ENCODE assay signal across 8 cellular contexts in genomic region chr17:73191443-73192218, GRCh38. TPM values are rescaled to one million over a fixed set of nuclear protein-coding genes. Genes with fewer than 3 reads are reported as not detected.
DNase-seq lines count a peak whose midpoint lies in the region; ATAC-seq and TF ChIP-seq lines count a peak whose summit lies in the region.

No MANE protein-coding gene starts in this region.

- H4K20me1 ChIP-seq in BLaER1 treated with 17β-estradiol and CSF1 and Interleukin-3, amounts not matched to agents 10 nM and 100 nM = peaks cover 0 to 13% (median 0%) of the 10 kb centered on the region in 11 experiments; a peak in 7 of 22 replicates
- H4K20me1 ChIP-seq in KMS-11 (ENCODE audit: insufficient read depth) = no peaks in the 10 kb centered on the region
- H4K20me1 ChIP-seq in neural cell (ENCODE audit: insufficient read depth) = no peaks in the 10 kb centered on the region

- no peaks in the 10 kb centered on the region for H3K9me2 ChIP-seq in neural cell (ENCODE audit: insufficient read depth, low read length)

- no peaks in the 10 kb centered on the region for H3K9me3 ChIP-seq in BLaER1 treated with 17β-estradiol and CSF1 and Interleukin-3, amounts not matched to agents 10 nM and 100 nM (replicated peaks in 1 of 11)
- H3K9me3 ChIP-seq in neural cell (ENCODE audit: low read length) = no peaks in the 10 kb centered on the region

- peak overlapping the region; percentile 82 to 93 (median 90); a peak in 20 of 22 replicates for H3K9ac ChIP-seq in BLaER1 treated with 17β-estradiol and CSF1 and Interleukin-3, amounts not matched to agents 10 nM and 100 nM
- H3K9ac ChIP-seq in KMS-11 (peak overlapping the region; percentile 93), neural cell (ENCODE audit: low read length) (peak overlapping the region; percentile 90)

- peaks cover 18% of the 10 kb centered on the region; the same call in 1 of the 2 replicates for H3K79me2 ChIP-seq in KMS-11 (ENCODE audit: insufficient read depth, low read depth)
- peaks cover 8% of the 10 kb centered on the region for H3K79me2 ChIP-seq in neural cell (replicated peaks; ENCODE audit: insufficient read depth, low read length)

- peak overlapping the region; percentile 89 to 99 (median 96) for H3K4me3 ChIP-seq in BLaER1 treated with 17β-estradiol and CSF1 and Interleukin-3, amounts not matched to agents 10 nM and 100 nM
- no peak overlapping the region for H3K4me3 ChIP-seq in KMS-11 (IDR thresholded peaks at IDR 0.05; ENCODE audit: insufficient read depth, low read depth, low read length)
- peak overlapping the region; percentile 90 for H3K4me3 ChIP-seq in fibroblast of pulmonary artery (replicated peaks; ENCODE audit: low read depth, low read length)
- H3K4me3 ChIP-seq in neural cell (ENCODE audit: low read length) = peak overlapping the region; percentile 91

- H3K4me2 ChIP-seq in BLaER1 treated with 17β-estradiol and CSF1 and Interleukin-3, amounts not matched to agents 10 nM and 100 nM = peak overlapping the region; percentile 84 to 97 (median 88)
- H3K4me2 ChIP-seq in KMS-11 (peak overlapping the region; percentile 100), neural cell (ENCODE audit: low read length) (peak overlapping the region; percentile 76)

- DNase-seq in RKO (ENCODE audit: low spot score) (peak; percentile 87), fibroblast of pulmonary artery (ENCODE audit: low read depth) (peak; percentile 71), substantia nigra (lab: John Stamatoyannopoulos, UW) (peak in 43 of 49 donors; percentile 3 to 70 (median 39))
- peak; percentile 36 to 40 for DNase-seq in activated T-helper 1 cell treated with anti-CD3 and anti-CD28 coated beads, Interleukin-2, amount 50 U/mL, for 16 hours (ENCODE audit: low read depth in 1 of 2, low spot score in 1 of 2)

- H2AFZ ChIP-seq in KMS-11 (ENCODE audit: low read depth) (peak overlapping the region; percentile 44), neural cell (ENCODE audit: low read depth, low read length) (peak overlapping the region; percentile 40)

- peak; percentile 50 for ATAC-seq in GM19395 (IDR thresholded peaks at IDR 0.05; ENCODE audit: unreplicated experiment)

- TF ChIP-seq CTCF in KMS-11 (conservative IDR thresholded peaks at IDR 0.05; ENCODE audit: low read depth, low read length) (peak; percentile 85), fibroblast of pulmonary artery (IDR thresholded peaks at IDR 0.05; ENCODE audit: low read length, missing control alignments) (peak; percentile 90), neural cell (IDR thresholded peaks at IDR 0.05; ENCODE audit: poor library complexity, severe bottlenecking) (peak; percentile 85)

- H3F3A ChIP-seq in neural cell (ENCODE audit: insufficient read depth, low read length, poor library complexity, severe bottlenecking) = peaks cover 3% of the 10 kb centered on the region

- peak; percentile 54 for TF ChIP-seq RAD21 in neural cell (conservative IDR thresholded peaks at IDR 0.05)

- peaks cover 31 to 49% (median 40%) of the 10 kb centered on the region in 10 experiments for H3K4me1 ChIP-seq in BLaER1 treated with 17β-estradiol and CSF1 and Interleukin-3, amounts not matched to agents 10 nM and 100 nM
- H3K4me1 ChIP-seq in KMS-11 (ENCODE audit: low read depth, poor library complexity, severe bottlenecking) = peaks cover 24% of the 10 kb centered on the region

- H3K27me3 ChIP-seq in BLaER1 treated with 17β-estradiol and CSF1 and Interleukin-3, amounts not matched to agents 10 nM and 100 nM = no peaks in the 10 kb centered on the region
- no peaks in the 10 kb centered on the region for H3K27me3 ChIP-seq in KMS-11 (ENCODE audit: insufficient read depth, low read depth)
- no peaks in the 10 kb centered on the region for H3K27me3 ChIP-seq in neural cell (ENCODE audit: insufficient read depth, low read depth, low read length)

- peak overlapping the region in 10 of 11 experiments; percentile 79 to 93 (median 86); a peak in 19 of 22 replicates for H3K27ac ChIP-seq in BLaER1 treated with 17β-estradiol and CSF1 and Interleukin-3, amounts not matched to agents 10 nM and 100 nM
- H3K27ac ChIP-seq in KMS-11 (peak overlapping the region; percentile 89), neural cell (ENCODE audit: low read length) (peak overlapping the region; percentile 82), substantia nigra (ENCODE audit: low read depth, low read length, poor library complexity, severe bottlenecking) (no peak overlapping the region)

- peaks cover 5 to 18% (median 9%) of the 10 kb centered on the region in 11 experiments for H3K36me3 ChIP-seq in BLaER1 treated with 17β-estradiol and CSF1 and Interleukin-3, amounts not matched to agents 10 nM and 100 nM
- H3K36me3 ChIP-seq in KMS-11 (ENCODE audit: insufficient read depth) = no peaks in the 10 kb centered on the region; the same call in 1 of the 2 replicates
- H3K36me3 ChIP-seq in neural cell (ENCODE audit: insufficient read depth, low read length) = no peaks in the 10 kb centered on the region

- no peak for TF ChIP-seq EP300 in neural cell (conservative IDR thresholded peaks at IDR 0.05; ENCODE audit: poor library complexity, severe bottlenecking)

TF ChIP-seq in neural cell, 6 proteins besides CTCF, POLR2A, EP300 and RAD21:
- no peak for TF ChIP-seq REST (IDR thresholded peaks at IDR 0.05; ENCODE audit: borderline replicate concordance)
- TF ChIP-seq SMC3 (conservative IDR thresholded peaks at IDR 0.05; ENCODE audit: poor library complexity) = peak; percentile 70
- TF ChIP-seq TAF1 (IDR thresholded peaks at IDR 0.05; ENCODE audit: low read depth) = no peak

RNA-seq across cellular contexts. Expression of gene COG1, which starts 1.2 kb away (rescaled TPM):
- polyA plus RNA-seq in neural cell = 23.5 and 26.3 TPM in 2 replicates
- polyA minus RNA-seq in neural cell = 30.9 and 36.0 TPM in 2 replicates

RNA-seq across cellular contexts. Expression of gene SSTR2, which starts 26.8 kb away (rescaled TPM):
- 7.7 and 8.1 TPM in 2 replicates for polyA plus RNA-seq in neural cell
- polyA minus RNA-seq in neural cell = 12.9 and 14.9 TPM in 2 replicates
